Comparison of ENCODE assay signal across 8 cellular contexts in genomic region chr2:46297546-46298271, GRCh38. TPM values are rescaled to one million over a fixed set of nuclear protein-coding genes. Genes with fewer than 3 reads are reported as not detected.
DNase-seq lines count a peak whose midpoint lies in the region; ATAC-seq, FAIRE-seq and TF ChIP-seq lines count a peak whose summit lies in the region.

No MANE protein-coding gene starts in this region.

- peak; percentile 22 for DNase-seq in AG08395 (ENCODE audit: low spot score)
- peak; percentile 53 for DNase-seq in GM19238 (ENCODE audit: insufficient read length, low spot score)
- DNase-seq in T-helper 1 cell, result peak; percentile 58 to 74 (median 71)
- no peak for DNase-seq in astrocyte (ENCODE audit: low read depth)
- DNase-seq in iPS-NIHi11 (ENCODE audit: low spot score), result peak; percentile 80
- peak in 2 of 3 donors; percentile 45 to 46 for DNase-seq in stimulated activated CD4-positive, alpha-beta T cell treated with anti-CD3 and anti-CD28 coated beads, Interleukin-12 subunit alpha, Interleukin-12 subunit beta, amount 100 ng/mL, for 48 hours (ENCODE audit: low read depth in 2 of 3, low spot score in 1 of 3)
- no peak for DNase-seq in NCI-H1092 treated with DMSO at 0.1 percent for 48 hours (lab: John Stamatoyannopoulos, UW)

- H3K27ac ChIP-seq in astrocyte (ENCODE audit: low read depth, low read length), result no peak overlapping the region

- peak; percentile 34 for ATAC-seq in HG03520 (IDR thresholded peaks at IDR 0.05; ENCODE audit: unreplicated experiment)

- no peaks in the 10 kb centered on the region for H3K9me3 ChIP-seq in astrocyte (ENCODE audit: insufficient read depth, low read depth, low read length)

- peaks cover 3% of the 10 kb centered on the region for H3K4me1 Mint-ChIP-seq in astrocyte (ENCODE audit: low read depth, unreplicated experiment)

- peak overlapping the region; percentile 72 for H2AFZ ChIP-seq in astrocyte (ENCODE audit: low read depth, low read length)

- no peak overlapping the region for H3K27ac Mint-ChIP-seq in astrocyte (ENCODE audit: unreplicated experiment)

- H3K27me3 Mint-ChIP-seq in astrocyte (ENCODE audit: low read depth, unreplicated experiment), result peaks cover 61% of the 10 kb centered on the region

- peak overlapping the region; percentile 67 for H3K4me3 ChIP-seq in astrocyte (ENCODE audit: insufficient read depth, low read depth, low read length)

- H3K36me3 ChIP-seq in astrocyte (ENCODE audit: insufficient read depth, low read length), result no peaks in the 10 kb centered on the region

- H3K9me3 Mint-ChIP-seq in astrocyte (ENCODE audit: unreplicated experiment), result peaks cover 1% of the 10 kb centered on the region

- H3K9ac ChIP-seq in astrocyte (ENCODE audit: low read length), result peak overlapping the region; percentile 70

- peak overlapping the region; percentile 89 for H3K4me3 Mint-ChIP-seq in astrocyte (ENCODE audit: unreplicated experiment)

- peak overlapping the region; percentile 86 for H3K4me2 ChIP-seq in astrocyte (ENCODE audit: low read length)

- TF ChIP-seq CTCF in astrocyte (IDR thresholded peaks at IDR 0.05; ENCODE audit: insufficient read depth, low read depth, low read length), result no peak

- H3K27me3 ChIP-seq in astrocyte (ENCODE audit: insufficient read depth, low read length), result peaks cover 61% of the 10 kb centered on the region

- H3K79me2 ChIP-seq in astrocyte (ENCODE audit: insufficient read depth, low read length), result no peaks in the 10 kb centered on the region

- peaks cover 4% of the 10 kb centered on the region for H4K20me1 ChIP-seq in astrocyte (ENCODE audit: insufficient read depth, low read length)

- FAIRE-seq in astrocyte (lab: Jason Lieb, UNC), result no peak

- no peaks in the 10 kb centered on the region for H3K36me3 Mint-ChIP-seq in astrocyte (ENCODE audit: low read depth, unreplicated experiment)

- peaks cover 32% of the 10 kb centered on the region for H3K4me1 ChIP-seq in astrocyte (ENCODE audit: insufficient read depth, low read length)

RNA-seq across cellular contexts. Expression of gene EPAS1, which starts 0.5 kb away (rescaled TPM):
- total RNA-seq in astrocyte, result 42.8 and 42.9 TPM in 2 replicates

Comparison
In these comparisons a context has a peak if more than half of its experiments do, and no peak if none do; other contexts are left out.
1. DNase-seq: peak in AG08395 (single experiment), GM19238 (single experiment), T-helper 1 cell (5 of 5), iPS-NIHi11 (single experiment) and stimulated activated CD4-positive, alpha-beta T cell treated with anti-CD3 and anti-CD28 coated beads, Interleukin-12 subunit alpha, Interleukin-12 subunit beta, amount 100 ng/mL, for 48 hours (2 of 3); none in astrocyte (single experiment) and NCI-H1092 treated with DMSO at 0.1 percent for 48 hours (single experiment).